In the genomic region with DNA sequence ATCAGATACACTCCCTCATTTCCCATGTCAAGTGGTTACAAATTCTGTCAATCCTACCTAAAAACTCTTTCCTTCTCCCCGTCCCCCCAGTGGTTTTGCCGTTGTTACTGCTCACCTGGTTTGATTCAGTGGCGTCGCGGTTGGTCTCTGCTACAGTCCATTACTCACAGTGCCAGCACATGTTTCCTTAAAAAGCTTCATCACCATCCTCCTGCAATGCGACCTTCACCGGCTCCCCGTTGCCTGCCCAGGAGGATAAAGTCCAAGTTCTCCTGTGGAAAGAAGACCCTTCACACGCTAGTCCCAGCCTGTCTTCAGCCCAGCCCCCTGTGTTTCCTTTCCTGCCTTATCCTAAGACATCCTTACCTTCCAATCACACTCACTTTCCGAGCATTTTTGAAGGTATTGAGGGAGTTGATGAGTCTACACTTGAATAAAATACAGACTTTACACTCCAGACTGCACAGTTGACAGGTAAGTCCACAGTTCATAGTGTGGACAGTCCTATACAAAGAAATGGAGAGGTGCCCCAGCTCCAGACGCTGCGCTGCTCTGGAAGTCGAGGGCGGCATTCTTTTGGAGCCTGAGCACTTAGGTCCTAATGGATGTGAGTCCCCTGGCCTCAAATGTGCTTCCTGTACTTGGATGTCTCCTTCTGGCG, we compare ENCODE assay signal across 1 cellular context.
TF ChIP-seq lines count a peak whose summit lies in the region.

No MANE protein-coding gene starts in this region.

TF ChIP-seq in GM12891, 5 proteins besides CTCF, POLR2A, EP300 and RAD21:
- no peak for TF ChIP-seq POU2F2 (IDR thresholded peaks at IDR 0.05; ENCODE audit: low read depth, low read length)
- no peak for TF ChIP-seq TAF1 (IDR thresholded peaks at IDR 0.05; ENCODE audit: low read depth, low read length)
- no peak for TF ChIP-seq POLR2AphosphoS5 (IDR thresholded peaks at IDR 0.05; ENCODE audit: low read depth, low read length)
- no peak for TF ChIP-seq SPI1 (IDR thresholded peaks at IDR 0.05; ENCODE audit: low read depth, low read length)
- no peak for TF ChIP-seq PAX5 (IDR thresholded peaks at IDR 0.05; ENCODE audit: insufficient read depth, low read length, severe bottlenecking)
